23 cellular contexts compared by ENCODE assay signal in genomic region chr9:92308893-92309292, GRCh38. TPM values are rescaled to one million over a fixed set of nuclear protein-coding genes. Genes with fewer than 3 reads are reported as not detected.
DNase-seq lines count a peak whose midpoint lies in the region; ATAC-seq and TF ChIP-seq lines count a peak whose summit lies in the region.
"Had no signal": no experiment of that assay in that cellular context is flagged by ENCODE, and none has a peak within 500 bp of the region (broad histone marks: within the 10 kb centered on the region; RNA-seq: fewer than 3 reads in every experiment).

No MANE protein-coding gene starts in this region.

- DNase-seq in DMS 273 (lab: John Stamatoyannopoulos, UW; ENCODE audit: unreplicated experiment) (peak; percentile 2), DMS 273 treated with DMSO at 0.1 percent for 48 hours (lab: John Stamatoyannopoulos, UW) (no peak), NCI-H69 (lab: John Stamatoyannopoulos, UW) (peak; percentile 35), fibroblast of the aortic adventitia (ENCODE audit: low read depth) (peak; percentile 64), NCI-H524 treated with DMSO at 0.1 percent for 48 hours (lab: John Stamatoyannopoulos, UW) (no peak), cerebellum (ENCODE audit: low spot score) (no peak), mucosa of descending colon (no peak)
- DNase-seq: activated B cell treated with CpG ODN at 0.5 μM for 24 hours; activated CD8-positive, alpha-beta T cell treated with anti-CD3 and anti-CD28 coated beads for 36 hours; AML-193; DND-41; HFFc6; hypothalamus; islet precursor cell; NCI-H1694 treated with DMSO at 0.1 percent for 48 hours; NCI-H510A; retina; SK-N-SH; stimulated activated CD8-positive, alpha-beta memory T cell treated with anti-CD3 and anti-CD28 coated beads, Interleukin-4, amount 100 ng/mL, for 48 hours had no signal

- peaks cover 5% of the 10 kb centered on the region for H3K36me3 ChIP-seq in mucosa of descending colon (ENCODE audit: low read depth)

- TF ChIP-seq CTCF in fibroblast of the aortic adventitia (IDR thresholded peaks at IDR 0.05; ENCODE audit: insufficient read depth, low read length) = no peak
- TF ChIP-seq CTCF in mucosa of descending colon (IDR thresholded peaks at IDR 0.05) = no peak

- no peak overlapping the region for H3K4me3 ChIP-seq in fibroblast of the aortic adventitia (ENCODE audit: low read depth, low read length)
- H3K4me3 ChIP-seq in mucosa of descending colon = no peak overlapping the region
- H3K4me3 ChIP-seq: coronary artery, lung, suprapubic skin had no signal

- no peaks in the 10 kb centered on the region for H3K9me3 ChIP-seq in mucosa of descending colon
- H3K9me3 ChIP-seq: SK-N-SH, suprapubic skin had no signal

- H3K4me1 ChIP-seq in mucosa of descending colon (ENCODE audit: low read depth) = no peaks in the 10 kb centered on the region

- intact Hi-C loops in mucosa of descending colon (cut with DNase I, micrococcal nuclease) = no loop called here

- ATAC-seq in GM21529 (IDR thresholded peaks at IDR 0.05; ENCODE audit: unreplicated experiment) (peak; percentile 64), mucosa of descending colon (no peak)
- ATAC-seq: activated CD8-positive, alpha-beta T cell treated with anti-CD3 and anti-CD28 coated beads for 36 hours had no signal

RNA-seq across cellular contexts. Expression of gene IARS1, which starts 15.4 kb away (rescaled TPM):
- total RNA-seq in fibroblast of the aortic adventitia (ENCODE audit: low replicate concordance) (428 and 482 TPM in 2 replicates), cerebellum (135 TPM), mucosa of descending colon (10 to 100 TPM; 46.0 to 57.9 (median 57.8) TPM)

RNA-seq across cellular contexts. Expression of gene NOL8, which starts 16.3 kb away (rescaled TPM):
- total RNA-seq in fibroblast of the aortic adventitia (ENCODE audit: low replicate concordance) (36.5 and 70.7 TPM in 2 replicates), cerebellum (22.7 TPM), mucosa of descending colon (10 to 100 TPM; 25.6 to 31.1 (median 25.8) TPM)

RNA-seq across cellular contexts. Expression of gene CENPP, which starts 16.9 kb away (rescaled TPM):
- 19.3 and 19.7 TPM in 2 replicates for total RNA-seq in fibroblast of the aortic adventitia (ENCODE audit: low replicate concordance)
- total RNA-seq in cerebellum = 7.0 TPM
- 1 to 10 TPM; 2.0 to 4.9 (median 3.3) TPM for total RNA-seq in mucosa of descending colon

Comparison
In these comparisons a context has a peak if more than half of its experiments do, and no peak if none do; other contexts are left out.
1. DNase-seq: peak in DMS 273 (single experiment), NCI-H69 (single experiment) and fibroblast of the aortic adventitia (single experiment); none in DMS 273 treated with DMSO at 0.1 percent for 48 hours (single experiment), NCI-H524 treated with DMSO at 0.1 percent for 48 hours (single experiment), cerebellum (single experiment) and mucosa of descending colon (0 of 3).